13 cellular contexts compared by ENCODE assay signal in genomic region chr2:155377931-155378444, GRCh38.
DNase-seq lines count a peak whose midpoint lies in the region; ATAC-seq, FAIRE-seq and TF ChIP-seq lines count a peak whose summit lies in the region.
"Had no signal": no experiment of that assay in that cellular context is flagged by ENCODE, and none has a peak within 500 bp of the region (broad histone marks: within the 10 kb centered on the region; RNA-seq: fewer than 3 reads in every experiment).

No MANE protein-coding gene starts in this region.

- H3K27me3 ChIP-seq in DND-41 (ENCODE audit: insufficient read depth, low read length, poor library complexity) (no peaks in the 10 kb centered on the region), endothelial cell of umbilical vein (ENCODE audit: control insufficient read depth in 2 of 2, insufficient read depth in 2 of 2, low read length in 2 of 2) (no peaks in the 10 kb centered on the region)

- in situ Hi-C loops in GM13977 (cut with MboI; ENCODE audit: low pct_unique_long_range_greater_than_20kb, low sequenced_read_pairs, unreplicated experiment): loop anchor here (25.0 kb wide), 1 partner anchor 434 kb away; no protein-coding TSS in a partner anchor

- POLR2A ChIA-PET in endothelial cell of umbilical vein (lab: Charles Lee): interaction anchor here (1.0 kb wide), 1 partner anchor 438 kb away, joined by 3 read pairs; no protein-coding TSS in a partner anchor

- H3K27ac ChIP-seq in DND-41 (ENCODE audit: low read length) (no peak overlapping the region), endothelial cell of umbilical vein (ENCODE audit: insufficient read depth, low read depth, low read length) (peak overlapping the region; percentile 43)

- dilution Hi-C loops in endothelial cell of umbilical vein (cut with MboI; ENCODE audit: extremely low pct_ligation_motif_present, low sequenced_read_pairs): no loop called here

- no peak for TF ChIP-seq POLR2A in endothelial cell of umbilical vein (IDR thresholded peaks at IDR 0.05; ENCODE audit: low read depth, low read length)

- H3K36me3 Mint-ChIP-seq in effector memory CD8-positive, alpha-beta T cell (ENCODE audit: insufficient read depth): no peaks in the 10 kb centered on the region
- H3K36me3 Mint-ChIP-seq: activated naive CD8-positive, alpha-beta T cell; naive thymus-derived CD4-positive, alpha-beta T cell had no signal

- no peaks in the 10 kb centered on the region for H3K4me1 Mint-ChIP-seq in effector memory CD8-positive, alpha-beta T cell (ENCODE audit: low read depth in 2 of 2)

- intact Hi-C loops in endothelial cell of umbilical vein (cut with micrococcal nuclease): loop anchor here (1.0 to 10.0 kb wide), 9 partner anchors 438 to 1816 kb away; no protein-coding TSS in a partner anchor

- no peak overlapping the region for H3K4me3 ChIP-seq in DND-41 (ENCODE audit: low read depth in 1 of 2, low read length in 2 of 2)
- H3K4me3 ChIP-seq in endothelial cell of umbilical vein (replicated peaks in 1 of 3; ENCODE audit: insufficient read depth in 1 of 3, low read depth in 1 of 3, low read length in 3 of 3): no peak overlapping the region

- CTCF ChIA-PET in endothelial cell of umbilical vein (lab: Charles Lee): interaction anchor here (0.7 to 6.2 kb wide), 39 partner anchors 9 to 1959 kb away, joined by 3 to 238 read pairs (median 5); no protein-coding TSS in a partner anchor

- H3K9me3 ChIP-seq in DND-41 (ENCODE audit: insufficient read depth, low read length, severe bottlenecking) (no peaks in the 10 kb centered on the region), endothelial cell of umbilical vein (replicated peaks; ENCODE audit: control insufficient read depth, insufficient read depth, low read length) (no peaks in the 10 kb centered on the region)

- H3K4me3 Mint-ChIP-seq in effector memory CD8-positive, alpha-beta T cell: no peak overlapping the region
- H3K4me3 Mint-ChIP-seq: activated naive CD8-positive, alpha-beta T cell; dendritic cell treated with granulocyte-macrophage colony-stimulating factor and Interleukin-4, amounts not matched to agents 40 ng/mL and 50 ng/mL, for 4 days; naive thymus-derived CD4-positive, alpha-beta T cell had no signal

- H3K4me2 ChIP-seq in DND-41 (ENCODE audit: insufficient read depth, low read length): no peak overlapping the region
- H3K4me2 ChIP-seq in endothelial cell of umbilical vein (ENCODE audit: insufficient read depth, low read length): peak overlapping the region; percentile 65

- DNase-seq in DND-41 (no peak), NCI-H1694 (lab: John Stamatoyannopoulos, UW) (peak; percentile 11), endothelial cell of umbilical vein (ENCODE audit: low read depth, low spot score) (peak; percentile 95), GM13977 (ENCODE audit: low spot score) (no peak), NCI-H446 treated with DMSO at 0.1 percent for 48 hours (lab: John Stamatoyannopoulos, UW) (no peak), COLO668 (lab: John Stamatoyannopoulos, UW; ENCODE audit: unreplicated experiment) (no peak)
- DNase-seq in effector memory CD8-positive, alpha-beta T cell: no peak
- DNase-seq: naive thymus-derived CD4-positive, alpha-beta T cell; right cardiac atrium; substantia nigra had no signal

- FAIRE-seq in endothelial cell of umbilical vein (lab: Jason Lieb, UNC): no peak

- H3K79me2 ChIP-seq in DND-41 (ENCODE audit: insufficient read depth, low read length): no peaks in the 10 kb centered on the region
- no peaks in the 10 kb centered on the region for H3K79me2 ChIP-seq in endothelial cell of umbilical vein (ENCODE audit: control insufficient read depth, insufficient read depth, low read length)

- H4K20me1 ChIP-seq in DND-41 (ENCODE audit: insufficient read depth, low read length) (no peaks in the 10 kb centered on the region), endothelial cell of umbilical vein (replicated peaks; ENCODE audit: control insufficient read depth, extremely low read depth, insufficient read depth, low read length) (no peaks in the 10 kb centered on the region)

- H3K27me3 Mint-ChIP-seq in effector memory CD8-positive, alpha-beta T cell: no peaks in the 10 kb centered on the region
- H3K27me3 Mint-ChIP-seq: activated naive CD8-positive, alpha-beta T cell; dendritic cell treated with granulocyte-macrophage colony-stimulating factor and Interleukin-4, amounts not matched to agents 40 ng/mL and 50 ng/mL, for 4 days had no signal

- no peaks in the 10 kb centered on the region for H3K36me3 ChIP-seq in DND-41 (ENCODE audit: insufficient read depth, low read length)
- no peaks in the 10 kb centered on the region for H3K36me3 ChIP-seq in endothelial cell of umbilical vein (ENCODE audit: control insufficient read depth in 2 of 2, extremely low read depth in 1 of 2, insufficient read depth in 2 of 2, low read length in 2 of 2)

- no peaks in the 10 kb centered on the region for H3K9me3 Mint-ChIP-seq in effector memory CD8-positive, alpha-beta T cell
- H3K9me3 Mint-ChIP-seq: dendritic cell treated with granulocyte-macrophage colony-stimulating factor and Interleukin-4, amounts not matched to agents 40 ng/mL and 50 ng/mL, for 4 days; naive thymus-derived CD4-positive, alpha-beta T cell had no signal

- ATAC-seq in DND-41 (ENCODE audit: insufficient read depth, low read depth) (peak; percentile 84), GM19035 (IDR thresholded peaks at IDR 0.05; ENCODE audit: unreplicated experiment) (peak; percentile 63)
- ATAC-seq in effector memory CD8-positive, alpha-beta T cell (replicated peaks): no peak
- ATAC-seq: naive thymus-derived CD4-positive, alpha-beta T cell; right cardiac atrium had no signal

- TF ChIP-seq CTCF in DND-41 (IDR thresholded peaks at IDR 0.05; ENCODE audit: borderline replicate concordance, extremely low read depth, low read length, poor library complexity, severe bottlenecking) (no peak), endothelial cell of umbilical vein (IDR thresholded peaks at IDR 0.05; ENCODE audit: extremely low read depth in 1 of 2, insufficient read depth in 1 of 2, low read depth in 1 of 2, low read length in 2 of 2) (no peak), GM13977 (IDR thresholded peaks at IDR 0.05; ENCODE audit: extremely low read depth, insufficient read depth, missing control alignments) (no peak)

- H2AFZ ChIP-seq in DND-41 (ENCODE audit: low read depth, low read length) (no peak overlapping the region), endothelial cell of umbilical vein (ENCODE audit: low read depth, low read length) (peak overlapping the region; percentile 83)

- no TSS peak for BruUV-seq in endothelial cell of umbilical vein (replicated peaks; lab: Mats Ljungman, UMichigan)

- peaks cover 8% of the 10 kb centered on the region for H3K4me1 ChIP-seq in DND-41 (ENCODE audit: insufficient read depth, low read length)
- peaks cover 19% of the 10 kb centered on the region for H3K4me1 ChIP-seq in endothelial cell of umbilical vein (ENCODE audit: control insufficient read depth, extremely low read depth, insufficient read depth, low read length)

- no peak overlapping the region for H3K9ac ChIP-seq in DND-41 (ENCODE audit: low read depth, low read length)
- peak overlapping the region; percentile 39 for H3K9ac ChIP-seq in endothelial cell of umbilical vein (replicated peaks; ENCODE audit: extremely low read depth, insufficient read depth, low read length)

- no peak overlapping the region for H3K27ac Mint-ChIP-seq in effector memory CD8-positive, alpha-beta T cell
- H3K27ac Mint-ChIP-seq: activated naive CD8-positive, alpha-beta T cell; dendritic cell treated with granulocyte-macrophage colony-stimulating factor and Interleukin-4, amounts not matched to agents 40 ng/mL and 50 ng/mL, for 4 days; naive thymus-derived CD4-positive, alpha-beta T cell had no signal

- H3K9me1 ChIP-seq in endothelial cell of umbilical vein (replicated peaks; ENCODE audit: control insufficient read depth, extremely low read depth, insufficient read depth, low read length): no peaks in the 10 kb centered on the region

TF ChIP-seq in endothelial cell of umbilical vein, 7 proteins besides CTCF, POLR2A, EP300 and RAD21:
- TF ChIP-seq GATA2 (IDR thresholded peaks at IDR 0.05; ENCODE audit: insufficient read depth, insufficient read length, low read depth, low read length) (no peak), POLR2AphosphoS5 (IDR thresholded peaks at IDR 0.05; ENCODE audit: insufficient read depth, low read depth, low read length) (no peak), JUN (IDR thresholded peaks at IDR 0.05; ENCODE audit: borderline replicate concordance, insufficient read depth, insufficient read length, low read depth) (peak; percentile 57), MYC (IDR thresholded peaks at IDR 0.05; ENCODE audit: low read depth, low read length) (no peak), FOS (IDR thresholded peaks at IDR 0.05; ENCODE audit: borderline replicate concordance, insufficient read depth, low read length) (no peak)
- TF ChIP-seq, protein P1, sequence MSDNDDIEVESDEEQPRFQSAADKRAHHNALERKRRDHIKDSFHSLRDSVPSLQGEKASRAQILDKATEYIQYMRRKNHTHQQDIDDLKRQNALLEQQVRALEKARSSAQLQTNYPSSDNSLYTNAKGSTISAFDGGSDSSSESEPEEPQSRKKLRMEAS (IDR thresholded peaks at IDR 0.05; ENCODE audit: insufficient read depth, insufficient read length): no peak

Comparison
In these comparisons a context has a peak if more than half of its experiments do, and no peak if none do; other contexts are left out.
1. DNase-seq: peak in NCI-H1694 (single experiment) and endothelial cell of umbilical vein (single experiment); none in DND-41 (single experiment), GM13977 (single experiment), NCI-H446 treated with DMSO at 0.1 percent for 48 hours (single experiment), COLO668 (single experiment) and effector memory CD8-positive, alpha-beta T cell (0 of 3).